ENCODE assay signal across 1 cellular context in the genomic region with DNA sequence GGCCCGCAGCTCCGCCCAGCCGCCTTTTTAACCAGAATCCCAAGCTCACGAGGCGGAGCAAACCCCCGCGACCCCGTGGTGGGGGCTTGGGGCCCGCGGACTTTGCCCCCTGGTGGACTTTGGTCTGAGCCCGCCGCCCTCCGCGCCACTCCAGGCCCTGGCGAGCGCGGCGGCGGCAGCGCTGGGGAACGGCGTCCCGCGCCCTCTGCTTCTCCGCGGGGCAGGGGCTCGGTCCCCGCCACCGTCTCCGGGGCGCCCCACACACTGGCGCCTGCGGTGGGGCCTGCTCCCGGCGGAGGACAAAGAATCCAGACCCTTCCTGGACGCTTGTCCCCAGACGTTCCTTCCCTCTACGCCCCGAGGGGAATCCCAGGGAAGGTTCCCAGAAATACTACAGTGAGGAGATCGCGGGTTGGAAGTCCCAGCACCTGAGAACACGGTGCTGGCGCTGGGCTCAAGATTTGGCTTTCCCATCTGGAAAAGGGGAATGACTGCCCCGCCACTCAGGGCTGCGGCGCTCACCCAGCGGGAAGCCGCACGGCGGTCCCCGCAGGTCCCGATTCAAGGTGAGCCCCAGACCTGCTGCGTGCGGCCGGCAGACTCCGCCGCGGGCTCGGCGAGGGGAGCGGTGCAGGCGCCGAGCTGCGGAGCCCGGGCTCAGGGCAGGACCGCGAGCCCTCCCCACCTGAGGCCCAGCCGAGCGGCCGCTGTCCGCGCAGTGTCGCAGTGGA.
TF ChIP-seq lines count a peak whose summit lies in the region.

A gene (minus strand): TSS at position 1 of the 731 bp plus-strand sequence. CDS start 47 bp downstream, outside the sequence.

TF ChIP-seq in IMR-90, 13 proteins besides CTCF, POLR2A, EP300 and RAD21:
- TF ChIP-seq FOS (IDR thresholded peaks at IDR 0.05; ENCODE audit: low read depth, low read length) (no peak), BHLHE40 (IDR thresholded peaks at IDR 0.05; ENCODE audit: low read depth, low read length) (no peak), MAZ (IDR thresholded peaks at IDR 0.05; ENCODE audit: borderline replicate concordance, low read depth, low read length) (no peak), MAFK (IDR thresholded peaks at IDR 0.05; ENCODE audit: low read depth, low read length) (no peak), NFE2L2 (IDR thresholded peaks at IDR 0.05; ENCODE audit: low read depth, low read length) (no peak), RFX5 (IDR thresholded peaks at IDR 0.05; ENCODE audit: low read depth, low read length) (no peak), CHD1 (IDR thresholded peaks at IDR 0.05; ENCODE audit: low read depth, low read length) (no peak), MXI1 (IDR thresholded peaks at IDR 0.05; ENCODE audit: borderline replicate concordance, low read depth, low read length) (no peak), SMC3 (IDR thresholded peaks at IDR 0.05; ENCODE audit: low read depth, low read length) (no peak), CEBPB (IDR thresholded peaks at IDR 0.05; ENCODE audit: low read depth, low read length) (no peak), RCOR1 (IDR thresholded peaks at IDR 0.05; ENCODE audit: insufficient replicate concordance, low read length) (no peak)
- TF ChIP-seq, protein P1, sequence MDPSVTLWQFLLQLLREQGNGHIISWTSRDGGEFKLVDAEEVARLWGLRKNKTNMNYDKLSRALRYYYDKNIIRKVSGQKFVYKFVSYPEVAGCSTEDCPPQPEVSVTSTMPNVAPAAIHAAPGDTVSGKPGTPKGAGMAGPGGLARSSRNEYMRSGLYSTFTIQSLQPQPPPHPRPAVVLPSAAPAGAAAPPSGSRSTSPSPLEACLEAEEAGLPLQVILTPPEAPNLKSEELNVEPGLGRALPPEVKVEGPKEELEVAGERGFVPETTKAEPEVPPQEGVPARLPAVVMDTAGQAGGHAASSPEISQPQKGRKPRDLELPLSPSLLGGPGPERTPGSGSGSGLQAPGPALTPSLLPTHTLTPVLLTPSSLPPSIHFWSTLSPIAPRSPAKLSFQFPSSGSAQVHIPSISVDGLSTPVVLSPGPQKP (IDR thresholded peaks at IDR 0.05; ENCODE audit: borderline replicate concordance, low read depth, low read length), result no peak
- TF ChIP-seq, protein P2, sequence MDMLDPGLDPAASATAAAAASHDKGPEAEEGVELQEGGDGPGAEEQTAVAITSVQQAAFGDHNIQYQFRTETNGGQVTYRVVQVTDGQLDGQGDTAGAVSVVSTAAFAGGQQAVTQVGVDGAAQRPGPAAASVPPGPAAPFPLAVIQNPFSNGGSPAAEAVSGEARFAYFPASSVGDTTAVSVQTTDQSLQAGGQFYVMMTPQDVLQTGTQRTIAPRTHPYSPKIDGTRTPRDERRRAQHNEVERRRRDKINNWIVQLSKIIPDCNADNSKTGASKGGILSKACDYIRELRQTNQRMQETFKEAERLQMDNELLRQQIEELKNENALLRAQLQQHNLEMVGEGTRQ (IDR thresholded peaks at IDR 0.05; ENCODE audit: low read depth, low read length), result no peak
